ENCODE assay signal across 20 cellular contexts in the genomic region with DNA sequence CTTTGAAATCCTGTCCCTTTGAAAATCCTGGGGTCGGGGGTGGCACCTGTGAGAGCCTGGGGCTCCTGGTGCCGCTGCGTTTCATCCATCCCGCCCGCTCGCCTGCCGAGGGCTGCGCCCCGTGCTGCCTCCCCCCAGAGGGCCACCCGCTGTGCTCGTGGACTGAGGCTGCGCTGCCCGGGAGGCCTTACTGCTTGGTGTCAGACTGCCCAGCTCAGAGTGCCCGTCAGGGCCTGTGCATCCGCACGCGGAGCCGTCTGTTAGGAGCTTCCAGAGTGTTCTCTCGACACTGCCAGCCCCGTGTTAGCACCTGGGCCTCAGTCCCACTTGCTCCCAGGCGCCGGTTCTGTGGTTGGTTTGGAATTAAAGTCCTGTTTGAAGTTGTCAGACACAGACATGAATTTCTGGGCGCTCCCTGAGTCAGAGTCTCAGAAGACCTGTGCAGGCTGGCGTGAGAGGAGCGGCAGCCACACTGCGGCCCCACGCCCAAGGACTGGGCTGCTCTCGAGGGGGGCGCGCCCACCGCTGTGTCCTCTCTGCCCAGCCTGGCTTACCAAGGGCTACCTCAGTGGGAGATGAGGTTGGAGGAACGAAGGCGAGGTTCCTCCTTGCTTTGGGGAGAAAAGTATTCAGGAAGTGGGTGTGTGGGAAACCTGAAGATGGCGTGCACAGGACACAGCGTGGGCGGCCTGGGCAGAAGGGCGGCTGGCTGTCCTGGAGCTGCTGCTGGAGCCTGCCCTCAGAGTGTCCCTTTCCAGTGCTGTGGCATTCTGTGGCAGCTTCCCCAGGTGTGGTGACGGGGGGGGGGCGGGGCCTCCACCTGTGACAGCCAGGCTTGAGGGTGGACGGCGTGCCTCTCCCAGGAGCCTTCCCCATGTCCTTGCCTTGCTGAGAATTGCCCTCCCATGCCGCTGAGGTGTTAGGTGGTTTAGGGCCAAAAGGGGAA. TPM values are rescaled to one million over a fixed set of nuclear protein-coding genes. Genes with fewer than 3 reads are reported as not detected.
A peak's percentile ranks its signal among the peaks of the same experiment; 100 is the strongest.
DNase-seq lines count a peak whose midpoint lies in the region; ATAC-seq, FAIRE-seq and TF ChIP-seq lines count a peak whose summit lies in the region.
"Had no signal": no experiment of that assay in that cellular context is flagged by ENCODE, and none has a peak within 500 bp of the region (broad histone marks: within the 10 kb centered on the region; RNA-seq: fewer than 3 reads in every experiment).

No MANE protein-coding gene starts in this region.

- no peak overlapping the region for H2AFZ ChIP-seq in H1 (ENCODE audit: low read length)

- no peak overlapping the region for H3K4me3 ChIP-seq in NT2/D1 (ENCODE audit: insufficient read length, low read depth)
- H3K4me3 ChIP-seq in H1 (ENCODE audit: extremely low read depth in 1 of 4, insufficient read depth in 2 of 4, low read depth in 3 of 4, low read length in 4 of 4): no peak overlapping the region
- H3K4me3 ChIP-seq in thyroid gland (replicated peaks in 1 of 3): no peak overlapping the region
- H3K4me3 ChIP-seq: A549 had no signal

- H3K9me3 ChIP-seq in NT2/D1 (ENCODE audit: insufficient read depth, low read length) (no peaks in the 10 kb centered on the region), H1 (ENCODE audit: insufficient read depth in 2 of 2, low read depth in 1 of 2, low read length in 1 of 2) (no peaks in the 10 kb centered on the region), thyroid gland (no peaks in the 10 kb centered on the region)
- H3K9me3 ChIP-seq: A549, SK-N-SH had no signal

- POLR2A ChIA-PET in H1 (lab: Charles Lee; ENCODE audit: partially characterized antibody): interaction anchor here (1.1 to 6.8 kb wide), 4 partner anchors 14 to 48 kb away, joined by 3 to 60 read pairs (median 8); a partner anchor contains a TSS

- H3K9ac ChIP-seq in NT2/D1 (ENCODE audit: insufficient read length, low read depth) (peak overlapping the region; percentile 10), H1 (replicated peaks in 1 of 4; ENCODE audit: extremely low read depth in 1 of 4, low read depth in 3 of 4, low read length in 3 of 4) (no peak overlapping the region)
- H3K9ac ChIP-seq: SK-N-SH had no signal

- peaks cover 7% of the 10 kb centered on the region for H3K36me3 Mint-ChIP-seq in activated naive CD8-positive, alpha-beta T cell treated with anti-CD3 and anti-CD28 coated beads for 36 hours
- peaks cover 13% of the 10 kb centered on the region for H3K36me3 Mint-ChIP-seq in activated naive CD8-positive, alpha-beta T cell treated with anti-CD3 and anti-CD28 coated beads, Interleukin-2, amount 50 U/mL, for 24 hours (ENCODE audit: low read depth)
- no peaks in the 10 kb centered on the region for H3K36me3 Mint-ChIP-seq in neural crest cell (ENCODE audit: low read depth)

- no peak overlapping the region for H3K18ac ChIP-seq in H1 (ENCODE audit: extremely low read depth, low read length)

- no peaks in the 10 kb centered on the region for H3K27me3 ChIP-seq in NT2/D1 (ENCODE audit: insufficient read depth, insufficient read length)
- H3K27me3 ChIP-seq in H1 (replicated peaks in 1 of 4; ENCODE audit: control insufficient read depth in 3 of 4, extremely low read depth in 1 of 4, insufficient read depth in 3 of 4, low read length in 3 of 4): no peaks in the 10 kb centered on the region
- no peaks in the 10 kb centered on the region for H3K27me3 ChIP-seq in thyroid gland

- no peak overlapping the region for H3K23ac ChIP-seq in H1 (ENCODE audit: insufficient read length)

- no peak overlapping the region for H2BK15ac ChIP-seq in H1 (ENCODE audit: low read length)

- no peak overlapping the region for H4K91ac ChIP-seq in H1 (replicated peaks; ENCODE audit: insufficient read length, low read length)

- H2BK5ac ChIP-seq in H1 (ENCODE audit: low read depth, low read length): no peak overlapping the region

- TF ChIP-seq CTCF in H1 (IDR thresholded peaks at IDR 0.05; ENCODE audit: control extremely low read depth in 1 of 3, insufficient read depth in 1 of 3, low read depth in 1 of 3, low read length in 3 of 3) (no peak), neural crest cell (conservative IDR thresholded peaks at IDR 0.05) (no peak), thyroid gland (IDR thresholded peaks at IDR 0.05) (no peak)

- H4K5ac ChIP-seq in H1 (ENCODE audit: insufficient read length, low read depth, low read length): no peak overlapping the region

- H3K56ac ChIP-seq in H1 (replicated peaks; ENCODE audit: insufficient read length, low read depth, low read length): no peak overlapping the region

- no peak overlapping the region for H3K27ac ChIP-seq in H1 (ENCODE audit: low read depth, low read length)
- no peak overlapping the region for H3K27ac ChIP-seq in thyroid gland
- H3K27ac ChIP-seq: A549 had no signal

- H3K4ac ChIP-seq in H1 (replicated peaks; ENCODE audit: insufficient read length, low read depth, low read length): no peak overlapping the region

- H2AK5ac ChIP-seq in H1 (ENCODE audit: low read depth, low read length): no peak overlapping the region

- H3K4me2 ChIP-seq in H1 (ENCODE audit: insufficient read depth in 1 of 2, low read depth in 2 of 2, low read length in 2 of 2): no peak overlapping the region
- H3K4me2 ChIP-seq: A549, SK-N-SH had no signal

- CTCF ChIA-PET in H1 (lab: Charles Lee; ENCODE audit: partially characterized antibody): interaction anchor here (0.6 to 2.4 kb wide), 4 partner anchors 11 to 31 kb away, joined by 3 to 5 read pairs (median 4); no protein-coding TSS in a partner anchor

- H2BK12ac ChIP-seq in H1 (ENCODE audit: low read depth, low read length): no peak overlapping the region

- H3K27me3 Mint-ChIP-seq in activated naive CD8-positive, alpha-beta T cell treated with anti-CD3 and anti-CD28 coated beads for 36 hours: no peaks in the 10 kb centered on the region
- H3K27me3 Mint-ChIP-seq in activated naive CD8-positive, alpha-beta T cell treated with anti-CD3 and anti-CD28 coated beads, Interleukin-2, amount 50 U/mL, for 24 hours: no peaks in the 10 kb centered on the region
- no peaks in the 10 kb centered on the region for H3K27me3 Mint-ChIP-seq in neural crest cell (ENCODE audit: low read depth)

- no peak for TF ChIP-seq POLR2A in H1 (IDR thresholded peaks at IDR 0.05; ENCODE audit: control extremely low read depth in 1 of 2, low read depth in 2 of 2, low read length in 2 of 2)
- no peak for TF ChIP-seq POLR2A in thyroid gland (IDR thresholded peaks at IDR 0.05)

- no peak overlapping the region for H2BK20ac ChIP-seq in H1 (ENCODE audit: low read length)

- intact Hi-C loops in thyroid gland (cut with DNase I): no loop called here

- H4K20me1 ChIP-seq in H1 (replicated peaks in 1 of 2; ENCODE audit: control insufficient read depth in 1 of 2, insufficient read depth in 2 of 2, low read length in 2 of 2): peaks cover 2 to 14% of the 10 kb centered on the region in 2 experiments

- WGBS in H1 (ENCODE audit: extremely low coverage in 1 of 2, insufficient coverage in 1 of 2, insufficient read length in 1 of 2, insufficient replicate concordance in 2 of 2, low coverage in 1 of 2, low lambda C conversion rate in 2 of 2, missing lambda C conversion rate in 1 of 2), 2 experiments: 94% methylated on average over 41 of the region's 42 CpGs; no CpG with 5 or more reads in 1 of the 2 experiments
- WGBS in thyroid gland, 2 donors: 94% methylated on average over 32 to 36 of the region's 42 CpGs

- no peak for TF ChIP-seq EP300 in H1 (IDR thresholded peaks at IDR 0.05; ENCODE audit: borderline replicate concordance in 1 of 2, low read depth in 2 of 2, low read length in 2 of 2)

- H3K79me1 ChIP-seq in H1 (ENCODE audit: low read depth, low read length): no peaks in the 10 kb centered on the region; the same call in 1 of the 2 replicates

- H3K4me1 ChIP-seq in NT2/D1 (ENCODE audit: insufficient read depth, insufficient read length) (peaks cover 2% of the 10 kb centered on the region), H1 (replicated peaks in 1 of 4; ENCODE audit: control insufficient read depth in 3 of 4, insufficient read depth in 4 of 4, low read length in 3 of 4) (no peaks in the 10 kb centered on the region), thyroid gland (no peaks in the 10 kb centered on the region)
- H3K4me1 ChIP-seq: A549 had no signal

- peaks cover 3% of the 10 kb centered on the region for H3K4me1 Mint-ChIP-seq in activated naive CD8-positive, alpha-beta T cell treated with anti-CD3 and anti-CD28 coated beads for 36 hours
- H3K4me1 Mint-ChIP-seq in activated naive CD8-positive, alpha-beta T cell treated with anti-CD3 and anti-CD28 coated beads, Interleukin-2, amount 50 U/mL, for 24 hours: peaks cover 8% of the 10 kb centered on the region
- H3K4me1 Mint-ChIP-seq in neural crest cell: no peaks in the 10 kb centered on the region

- FAIRE-seq in H1 (lab: Jason Lieb, UNC): no peak
- FAIRE-seq: A549 had no signal

- peaks cover 96% of the 10 kb centered on the region for H3K36me3 ChIP-seq in NT2/D1 (ENCODE audit: insufficient read depth, insufficient read length, low read length)
- H3K36me3 ChIP-seq in H1 (ENCODE audit: control insufficient read depth in 2 of 4, insufficient read depth in 4 of 4, low read length in 3 of 4): peaks cover 9 to 41% (median 29%) of the 10 kb centered on the region in 4 experiments
- peaks cover 35 to 56% of the 10 kb centered on the region in 2 donors for H3K36me3 ChIP-seq in thyroid gland

- no peak overlapping the region for H3K4me3 Mint-ChIP-seq in activated naive CD8-positive, alpha-beta T cell treated with anti-CD3 and anti-CD28 coated beads for 36 hours
- no peak overlapping the region for H3K4me3 Mint-ChIP-seq in activated naive CD8-positive, alpha-beta T cell treated with anti-CD3 and anti-CD28 coated beads, Interleukin-2, amount 50 U/mL, for 24 hours
- no peak overlapping the region for H3K4me3 Mint-ChIP-seq in neural crest cell

- peak overlapping the region; percentile 25; the same call in 1 of the 2 replicates for H4K8ac ChIP-seq in H1 (ENCODE audit: extremely low read depth, insufficient read depth, low read length)

- no peak overlapping the region for H2BK120ac ChIP-seq in H1 (replicated peaks; ENCODE audit: low read depth, low read length)

- no peak overlapping the region for H3K14ac ChIP-seq in H1 (ENCODE audit: insufficient read length)

- ATAC-seq in activated naive CD8-positive, alpha-beta T cell treated with anti-CD3 and anti-CD28 coated beads, Interleukin-2, amount 50 U/mL, for 24 hours: no peak
- ATAC-seq: A549, Panc1 had no signal

- no peaks in the 10 kb centered on the region for H3K23me2 ChIP-seq in H1 (ENCODE audit: low read depth, low read length)

- no peak for DNase-seq in activated naive CD8-positive, alpha-beta T cell treated with anti-CD3 and anti-CD28 coated beads for 36 hours
- DNase-seq in activated naive CD8-positive, alpha-beta T cell treated with anti-CD3 and anti-CD28 coated beads, Interleukin-2, amount 50 U/mL, for 24 hours: no peak
- DNase-seq in NT2/D1 (ENCODE audit: low read depth, low spot score): no peak
- DNase-seq in H1 (ENCODE audit: low read depth in 1 of 2, low spot score in 2 of 2): no peak
- DNase-seq in neural crest cell (ENCODE audit: low read depth, low spot score): no peak
- DNase-seq in thyroid gland: no peak
- no peak for DNase-seq in D341Med (ENCODE audit: low spot score)
- DNase-seq in NCI-H1694 treated with DMSO at 0.1 percent for 48 hours (lab: John Stamatoyannopoulos, UW): no peak
- DNase-seq: C1 segment of cervical spinal cord, EL, HCEC 1CT, Karpas-422, MM.1S, NCI-H1092 treated with DMSO at 0.1 percent for 48 hours, NCI-H226, NCI-H524 treated with DMSO at 0.1 percent for 48 hours, SHP77, SK-N-SH had no signal

- no peaks in the 10 kb centered on the region for H3K9me3 Mint-ChIP-seq in activated naive CD8-positive, alpha-beta T cell treated with anti-CD3 and anti-CD28 coated beads for 36 hours
- no peaks in the 10 kb centered on the region for H3K9me3 Mint-ChIP-seq in activated naive CD8-positive, alpha-beta T cell treated with anti-CD3 and anti-CD28 coated beads, Interleukin-2, amount 50 U/mL, for 24 hours
- H3K9me3 Mint-ChIP-seq in neural crest cell: no peaks in the 10 kb centered on the region

- no peak for TF ChIP-seq RAD21 in H1 (IDR thresholded peaks at IDR 0.05 in 1 of 2, conservative IDR thresholded peaks at IDR 0.05 in 1 of 2; ENCODE audit: low read depth in 2 of 2, low read length in 2 of 2)

- H3K79me2 ChIP-seq in H1 (ENCODE audit: control insufficient read depth in 1 of 2, insufficient read depth in 2 of 2, low read length in 2 of 2): no peaks in the 10 kb centered on the region

- H3K27ac Mint-ChIP-seq in activated naive CD8-positive, alpha-beta T cell treated with anti-CD3 and anti-CD28 coated beads for 36 hours: peak overlapping the region; percentile 42
- no peak overlapping the region for H3K27ac Mint-ChIP-seq in activated naive CD8-positive, alpha-beta T cell treated with anti-CD3 and anti-CD28 coated beads, Interleukin-2, amount 50 U/mL, for 24 hours
- H3K27ac Mint-ChIP-seq in neural crest cell (ENCODE audit: unreplicated experiment): peak overlapping the region; percentile 43

RNA-seq across cellular contexts. Expression of a gene that starts 14.1 kb away (rescaled TPM):
- total RNA-seq in activated naive CD8-positive, alpha-beta T cell treated with anti-CD3 and anti-CD28 coated beads for 36 hours: 100 to 1,000 TPM; 116 to 121 TPM
- total RNA-seq in H1 (2021; fragmentation: NEBNext Ultra II Directional; extraction: Animal tissue kit (Norgen Biotek cat#: 25700)): 69.9 and 70.5 TPM in 2 replicates
- 58.3 and 82.3 TPM in 2 replicates for polyA plus RNA-seq in H1 (2011; rRNA removed)
- polyA plus RNA-seq in H1 (2011; cell fraction: cytosol; rRNA removed): 74.7 TPM
- 77.7 TPM for polyA plus RNA-seq in H1 (2011; cell fraction: nucleus; rRNA removed)
- 60.0 to 66.8 TPM (median 63.3 TPM) in 4 replicates for polyA plus RNA-seq in H1 (2012, experiment 1 of 2)
- polyA plus RNA-seq in H1 (2012, experiment 2 of 2): 92.7 TPM
- polyA plus RNA-seq in H1 (2013, experiment 1 of 2): 60.0 TPM
- polyA plus RNA-seq in H1 (2013, experiment 2 of 2): 59.1 TPM
- polyA minus RNA-seq in H1 (2011; rRNA and poly(A)+ RNA removed): 19.6 and 25.7 TPM in 2 replicates
- polyA minus RNA-seq in H1 (2011; cell fraction: cytosol; rRNA and poly(A)+ RNA removed): 31.5 TPM
- 21.3 TPM for polyA minus RNA-seq in H1 (2011; cell fraction: nucleus; rRNA and poly(A)+ RNA removed)
- total RNA-seq in neural crest cell (98.7 and 108 TPM in 2 replicates), thyroid gland (10 to 100 TPM in 3 of 4 donors, 1 to 10 TPM in 1; 9.6 to 24.0 (median 15.7) TPM)

RNA-seq across cellular contexts. Expression of a gene that starts 29.3 kb away (rescaled TPM):
- 10 to 100 TPM; 37.1 to 45.5 TPM for total RNA-seq in activated naive CD8-positive, alpha-beta T cell treated with anti-CD3 and anti-CD28 coated beads for 36 hours
- total RNA-seq in H1 (2021; fragmentation: NEBNext Ultra II Directional; extraction: Animal tissue kit (Norgen Biotek cat#: 25700)): 47.4 and 49.7 TPM in 2 replicates
- 41.5 and 42.5 TPM in 2 replicates for polyA plus RNA-seq in H1 (2011; rRNA removed)
- polyA plus RNA-seq in H1 (2011; cell fraction: cytosol; rRNA removed): 44.1 TPM
- polyA plus RNA-seq in H1 (2011; cell fraction: nucleus; rRNA removed): 91.5 TPM
- polyA plus RNA-seq in H1 (2012, experiment 1 of 2): 33.8 to 49.1 TPM (median 39.8 TPM) in 4 replicates
- 14.9 TPM for polyA plus RNA-seq in H1 (2012, experiment 2 of 2)
- 22.2 TPM for polyA plus RNA-seq in H1 (2013, experiment 1 of 2)
- 20.1 TPM for polyA plus RNA-seq in H1 (2013, experiment 2 of 2)
- 52.8 and 60.2 TPM in 2 replicates for polyA minus RNA-seq in H1 (2011; rRNA and poly(A)+ RNA removed)
- 26.1 TPM for polyA minus RNA-seq in H1 (2011; cell fraction: cytosol; rRNA and poly(A)+ RNA removed)
- polyA minus RNA-seq in H1 (2011; cell fraction: nucleus; rRNA and poly(A)+ RNA removed): 42.9 TPM
- 61.9 and 63.4 TPM in 2 replicates for total RNA-seq in neural crest cell
- 10 to 100 TPM; 42.2 to 76.3 (median 59.9) TPM for total RNA-seq in thyroid gland

RNA-seq across cellular contexts. Expression of a gene that starts 35.0 kb away (rescaled TPM):
- 10 to 100 TPM; 72.5 to 73.8 TPM for total RNA-seq in activated naive CD8-positive, alpha-beta T cell treated with anti-CD3 and anti-CD28 coated beads for 36 hours
- 93.7 and 103 TPM in 2 replicates for total RNA-seq in H1 (2021; fragmentation: NEBNext Ultra II Directional; extraction: Animal tissue kit (Norgen Biotek cat#: 25700))
- polyA plus RNA-seq in H1 (2011; rRNA removed): 155 and 189 TPM in 2 replicates
- 126 TPM for polyA plus RNA-seq in H1 (2011; cell fraction: cytosol; rRNA removed)
- polyA plus RNA-seq in H1 (2011; cell fraction: nucleus; rRNA removed): 463 TPM
- polyA plus RNA-seq in H1 (2012, experiment 1 of 2): 95.7 to 118 TPM (median 113 TPM) in 4 replicates
- polyA plus RNA-seq in H1 (2012, experiment 2 of 2): 126 TPM
- 66.7 TPM for polyA plus RNA-seq in H1 (2013, experiment 1 of 2)
- polyA plus RNA-seq in H1 (2013, experiment 2 of 2): 63.5 TPM
- 135 and 164 TPM in 2 replicates for polyA minus RNA-seq in H1 (2011; rRNA and poly(A)+ RNA removed)
- polyA minus RNA-seq in H1 (2011; cell fraction: cytosol; rRNA and poly(A)+ RNA removed): 65.7 TPM
- polyA minus RNA-seq in H1 (2011; cell fraction: nucleus; rRNA and poly(A)+ RNA removed): 123 TPM
- total RNA-seq in neural crest cell (112 TPM in 2 replicates), thyroid gland (100 to 1,000 TPM in 1 of 4 donors, 10 to 100 TPM in 3; 58.5 to 129 (median 86.2) TPM)

RNA-seq across cellular contexts. Expression of a gene that starts 35.6 kb away (rescaled TPM):
- 10 to 100 TPM; 54.8 to 55.0 TPM for total RNA-seq in activated naive CD8-positive, alpha-beta T cell treated with anti-CD3 and anti-CD28 coated beads for 36 hours
- 78.9 and 82.8 TPM in 2 replicates for total RNA-seq in H1 (2021; fragmentation: NEBNext Ultra II Directional; extraction: Animal tissue kit (Norgen Biotek cat#: 25700))
- 83.6 and 108 TPM in 2 replicates for polyA plus RNA-seq in H1 (2011; rRNA removed)
- 75.5 TPM for polyA plus RNA-seq in H1 (2011; cell fraction: cytosol; rRNA removed)
- polyA plus RNA-seq in H1 (2011; cell fraction: nucleus; rRNA removed): 74.2 TPM
- polyA plus RNA-seq in H1 (2012, experiment 1 of 2): 50.6 to 99.7 TPM (median 95.3 TPM) in 4 replicates
- polyA plus RNA-seq in H1 (2012, experiment 2 of 2): 116 TPM
- polyA plus RNA-seq in H1 (2013, experiment 1 of 2): 77.0 TPM
- 77.2 TPM for polyA plus RNA-seq in H1 (2013, experiment 2 of 2)
- polyA minus RNA-seq in H1 (2011; rRNA and poly(A)+ RNA removed): 43.7 and 48.7 TPM in 2 replicates
- 54.7 TPM for polyA minus RNA-seq in H1 (2011; cell fraction: cytosol; rRNA and poly(A)+ RNA removed)
- 25.9 TPM for polyA minus RNA-seq in H1 (2011; cell fraction: nucleus; rRNA and poly(A)+ RNA removed)
- total RNA-seq in neural crest cell: 59.1 and 60.9 TPM in 2 replicates
- 10 to 100 TPM; 42.9 to 53.6 (median 46.2) TPM for total RNA-seq in thyroid gland
